34 cellular contexts compared by ENCODE assay signal in the genomic region with DNA sequence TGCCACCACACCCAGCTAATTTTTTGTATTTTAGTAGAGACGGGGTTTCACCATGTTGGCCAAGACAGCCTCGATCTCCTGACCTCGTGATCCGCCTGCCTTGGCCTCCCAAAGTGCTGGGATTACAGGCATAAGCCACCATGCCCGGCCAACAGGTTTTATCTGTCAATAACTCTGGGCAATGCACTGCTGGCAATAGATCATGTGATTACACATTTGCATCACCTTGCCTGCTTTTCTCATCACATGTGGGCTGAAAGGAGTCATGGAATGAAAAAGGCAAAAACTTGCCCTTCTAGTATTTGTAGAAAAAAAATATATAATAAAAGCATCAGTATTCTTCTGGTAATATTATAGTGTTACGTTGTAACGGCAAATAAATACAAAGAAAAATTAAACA.
"Had no signal": no experiment of that assay in that cellular context is flagged by ENCODE, and none has a peak within 500 bp of the region (broad histone marks: within the 10 kb centered on the region; RNA-seq: fewer than 3 reads in every experiment).

No MANE protein-coding gene starts in this region.

- H3K4me1 ChIP-seq: adrenal gland, ascending aorta, body of pancreas, breast epithelium had no signal

- DNase-seq: activated effector memory CD4-positive, alpha-beta T cell treated with anti-CD3 and anti-CD28 coated beads, Interleukin-2, amount 50 U/mL, for 16 hours; activated effector memory CD4-positive, alpha-beta T cell treated with Interleukin-2 at 50 U/mL for 16 hours; activated gamma-delta T cell; activated gamma-delta T cell treated with Interleukin-2 at 50 U/mL for 16 hours; activated naive CD4-positive, alpha-beta T cell; activated naive CD4-positive, alpha-beta T cell treated with anti-CD3 and anti-CD28 coated beads for 36 hours; activated naive CD4-positive, alpha-beta T cell treated with anti-CD3 and anti-CD28 coated beads, Interleukin-2, amount 10 ng/mL, durations not matched to agents 7 days and 5 days; activated naive CD4-positive, alpha-beta T cell treated with anti-CD3 and anti-CD28 coated beads, Interleukin-2, amount 50 U/mL, for 16 hours; activated naive CD4-positive, alpha-beta T cell treated with Interleukin-2 at 50 U/mL for 16 hours; activated naive CD8-positive, alpha-beta T cell treated with anti-CD3 and anti-CD28 coated beads for 36 hours; activated naive CD8-positive, alpha-beta T cell treated with anti-CD3 and anti-CD28 coated beads, Interleukin-2, amount 10 ng/mL, durations not matched to agents 7 days and 5 days; activated naive CD8-positive, alpha-beta T cell treated with anti-CD3 and anti-CD28 coated beads, Interleukin-2, amount 50 U/mL, for 24 hours; activated T-cell treated with anti-CD3 and anti-CD28 coated beads, Interleukin-2, amount 50 U/mL, for 1 hour; activated T-cell treated with anti-CD3 and anti-CD28 coated beads, Interleukin-2, amount 50 U/mL, for 24 hours; activated T-cell treated with anti-CD3 and anti-CD28 coated beads, Interleukin-2, amount 50 U/mL, for 4 hours; activated T-cell treated with anti-CD3 and anti-CD28 coated beads, Interleukin-2, amount 50 U/mL, for 48 hours; activated T-cell treated with anti-CD3 and anti-CD28 coated beads, Interleukin-2, amount 50 U/mL, for 72 hours; adrenal gland; amniotic stem cell; amygdala; anterior cingulate cortex; aorta; body of pancreas; brain microvascular endothelial cell; caudate nucleus; central memory CD4-positive, alpha-beta T cell; cerebellar nuclear complex had no signal

- H3K4me3 ChIP-seq: adrenal gland, ascending aorta, body of pancreas, breast epithelium, cardiac muscle cell had no signal

- ATAC-seq: activated naive CD4-positive, alpha-beta T cell treated with anti-CD3 and anti-CD28 coated beads, Interleukin-2, amount 50 U/mL, for 72 hours; activated naive CD8-positive, alpha-beta T cell treated with anti-CD3 and anti-CD28 coated beads, Interleukin-2, amount 50 U/mL, for 24 hours; activated T-cell treated with anti-CD3 and anti-CD28 coated beads, Interleukin-2, amount 50 U/mL, for 4 hours; activated T-cell treated with anti-CD3 and anti-CD28 coated beads, Interleukin-2, amount 50 U/mL, for 72 hours; activated T-helper 17 cell treated with anti-CD3 and anti-CD28 coated beads, Interleukin-2, amount 50 U/mL, for 72 hours; body of pancreas had no signal

- H3K9me3 ChIP-seq: adrenal gland, ascending aorta, body of pancreas, breast epithelium had no signal

- H3K36me3 ChIP-seq: adrenal gland, ascending aorta, brain microvascular endothelial cell, breast epithelium, cardiac muscle cell had no signal

- FAIRE-seq: astrocyte, bronchial epithelial cell had no signal

- H3K27ac ChIP-seq: adrenal gland, ascending aorta, body of pancreas, brain microvascular endothelial cell, breast epithelium, cardiac muscle cell had no signal

- H3K27me3 ChIP-seq: adrenal gland, ascending aorta, body of pancreas, brain microvascular endothelial cell, breast epithelium, cardiac muscle cell had no signal
